ENCODE assay signal across 14 cellular contexts in the genomic region with DNA sequence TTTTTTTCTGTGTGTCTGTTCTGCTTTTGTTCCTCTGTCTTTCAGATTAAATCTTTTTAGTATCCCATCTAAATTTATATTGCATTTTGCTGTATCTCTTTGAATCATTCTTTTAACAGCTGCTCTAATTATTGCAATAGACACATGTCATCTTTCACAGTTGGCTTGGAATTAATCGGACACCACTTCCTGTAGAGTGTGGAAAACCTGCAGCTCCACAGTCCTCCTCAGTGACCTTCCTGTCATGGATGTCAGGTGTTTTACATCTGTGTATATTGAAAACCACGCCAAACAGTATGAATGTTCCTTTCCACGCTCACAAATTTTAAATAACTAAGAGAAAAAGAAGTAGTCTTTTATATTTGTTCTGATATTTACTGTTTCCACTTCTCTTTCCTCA.
"Had no signal": no experiment of that assay in that cellular context is flagged by ENCODE, and none has a peak within 500 bp of the region (broad histone marks: within the 10 kb centered on the region; RNA-seq: fewer than 3 reads in every experiment).

No MANE protein-coding gene starts in this region.

- H3K36me3 ChIP-seq: ascending aorta, lower lobe of right lung, neural progenitor cell, sigmoid colon, vagina had no signal

- H3K9ac ChIP-seq: neural progenitor cell had no signal

- H3K4me3 ChIP-seq: ascending aorta, lower lobe of right lung, neural progenitor cell, sigmoid colon, vagina had no signal

- H3K9me3 ChIP-seq: ascending aorta, lower lobe of right lung, sigmoid colon, vagina had no signal

- H3K27me3 ChIP-seq: ascending aorta, foreskin keratinocyte, neural progenitor cell, sigmoid colon, vagina had no signal

- H3K27ac ChIP-seq: ascending aorta, lower lobe of right lung, neural progenitor cell, vagina had no signal

- H3K4me1 ChIP-seq: ascending aorta had no signal

- H2AFZ ChIP-seq: neural progenitor cell had no signal

- DNase-seq: activated gamma-delta T cell treated with Interleukin-2 at 50 U/mL for 16 hours; activated T-cell treated with anti-CD3 and anti-CD28 coated beads, Interleukin-2, amount 50 U/mL, for 1 hour; central memory CD4-positive, alpha-beta T cell; effector memory CD4-positive, alpha-beta T cell; foreskin keratinocyte; lower lobe of right lung; naive thymus-derived CD4-positive, alpha-beta T cell; stimulated activated CD4-positive, alpha-beta T cell treated with anti-CD3 and anti-CD28 coated beads, Interleukin-2, amount 100 ng/mL, for 48 hours; stimulated activated CD8-positive, alpha-beta memory T cell treated with anti-CD3 and anti-CD28 coated beads, Interleukin-4, amount 100 ng/mL, for 48 hours; stimulated activated naive B cell treated with anti-CD40 and anti-IgM and Interleukin-4, amounts not matched to agents 10 μg/mL and 1 μg/mL and 100 μg/mL, for 72 hours had no signal

- H3K4me2 ChIP-seq: neural progenitor cell had no signal
